In the genomic region with DNA sequence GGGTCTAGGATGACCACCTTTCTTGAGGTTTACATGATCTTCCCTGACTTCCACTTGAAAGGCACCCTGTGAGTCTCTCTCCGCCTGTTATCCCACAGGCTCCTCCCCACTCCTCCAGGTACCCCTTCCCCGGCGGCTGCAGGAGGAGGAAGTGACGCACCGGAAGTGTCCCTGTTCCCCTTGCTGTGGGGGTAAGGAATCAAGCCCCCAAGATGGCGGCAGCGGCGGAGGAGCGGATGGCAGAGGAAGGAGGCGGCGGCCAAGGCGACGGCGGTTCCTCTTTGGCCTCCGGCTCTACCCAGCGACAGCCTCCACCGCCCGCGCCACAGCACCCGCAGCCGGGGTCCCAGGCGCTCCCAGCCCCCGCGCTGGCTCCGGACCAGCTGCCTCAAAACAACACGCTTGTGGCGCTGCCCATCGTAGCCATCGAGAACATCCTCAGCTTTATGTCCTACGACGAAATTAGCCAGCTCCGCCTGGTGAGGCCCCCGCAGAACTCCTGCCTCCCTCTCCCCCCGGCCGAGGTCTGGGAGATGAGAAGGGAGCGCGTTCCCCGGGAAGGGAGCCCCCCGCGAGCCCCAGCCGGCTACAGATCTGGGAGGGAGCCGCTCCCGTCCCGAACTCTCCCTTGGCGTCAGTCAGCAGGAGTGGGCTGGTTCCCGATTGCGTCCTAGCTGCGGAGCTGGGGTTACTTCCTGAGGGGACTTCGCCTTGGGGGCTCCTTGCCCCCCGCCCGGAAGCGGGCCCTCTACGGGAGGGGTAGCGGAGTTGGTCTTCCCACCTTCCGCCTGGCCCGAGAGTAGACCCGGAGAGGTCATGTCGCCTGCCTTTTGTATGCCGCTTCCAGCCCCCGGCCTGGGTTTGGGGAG, we compare ENCODE assay signal across 8 cellular contexts. TPM values are rescaled to one million over a fixed set of nuclear protein-coding genes. Genes with fewer than 3 reads are reported as not detected.
DNase-seq lines count a peak whose midpoint lies in the region; ATAC-seq and TF ChIP-seq lines count a peak whose summit lies in the region.

A gene with protein sequence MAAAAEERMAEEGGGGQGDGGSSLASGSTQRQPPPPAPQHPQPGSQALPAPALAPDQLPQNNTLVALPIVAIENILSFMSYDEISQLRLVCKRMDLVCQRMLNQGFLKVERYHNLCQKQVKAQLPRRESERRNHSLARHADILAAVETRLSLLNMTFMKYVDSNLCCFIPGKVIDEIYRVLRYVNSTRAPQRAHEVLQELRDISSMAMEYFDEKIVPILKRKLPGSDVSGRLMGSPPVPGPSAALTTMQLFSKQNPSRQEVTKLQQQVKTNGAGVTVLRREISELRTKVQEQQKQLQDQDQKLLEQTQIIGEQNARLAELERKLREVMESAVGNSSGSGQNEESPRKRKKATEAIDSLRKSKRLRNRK (plus strand): TSS at position 194 of the 869 bp plus-strand sequence. CDS start 19 bp downstream, at position 213.

- peak within 1 kb of the TSS; percentile 86 to 95 for H3K27ac Mint-ChIP-seq in natural killer cell treated with Interleukin-12 subunit alpha and Interleukin-12 subunit beta and Interleukin-15 and Interleukin-18, amount 100 ng/mL, for 72 hours

- no peaks in the 10 kb centered on the region for H3K27me3 ChIP-seq in H7 (ENCODE audit: control insufficient read depth, insufficient read depth, low read length)

- H3K36me3 ChIP-seq in H7 (replicated peaks; ENCODE audit: control insufficient read depth, insufficient read depth, low read length): no peaks in the 10 kb centered on the region

- peaks cover 5 to 23% of the 10 kb centered on the region in 2 donors for H3K27me3 Mint-ChIP-seq in natural killer cell treated with Interleukin-12 subunit alpha and Interleukin-12 subunit beta and Interleukin-15 and Interleukin-18, amount 100 ng/mL, for 72 hours

- H3K4me1 Mint-ChIP-seq in natural killer cell treated with Interleukin-12 subunit alpha and Interleukin-12 subunit beta and Interleukin-15 and Interleukin-18, amount 100 ng/mL, for 72 hours (ENCODE audit: low read depth in 2 of 2): peaks cover 19% of the 10 kb centered on the region in 2 donors

- peak; percentile 96 for DNase-seq in ELF-1 (ENCODE audit: low read depth, low spot score)
- DNase-seq in H7: peak; percentile 94
- peak; percentile 95 for DNase-seq in M059J (ENCODE audit: low read depth)
- DNase-seq in SHP77 (lab: John Stamatoyannopoulos, UW): peak; percentile 85 to 93
- DNase-seq in activated effector memory CD4-positive, alpha-beta T cell treated with Interleukin-2 at 50 U/mL for 16 hours: peak; percentile 87
- peak; percentile 96 for DNase-seq in fibroblast of pulmonary artery (ENCODE audit: low read depth)
- peak; percentile 96 for DNase-seq in natural killer cell treated with Interleukin-12 subunit alpha and Interleukin-12 subunit beta and Interleukin-15 and Interleukin-18, amount 100 ng/mL, for 72 hours (ENCODE audit: low spot score)
- DNase-seq in stimulated activated naive CD8-positive, alpha-beta T cell treated with anti-CD3 and anti-CD28 coated beads, Interleukin-15, Interleukin-2, amounts not matched to agents 100 U/mL and 50 U/mL, for 24 hours: peak; percentile 97

- H3K4me3 ChIP-seq in H7 (ENCODE audit: insufficient read depth, low read depth, low read length): peak within 1 kb of the TSS; percentile 99
- peak within 1 kb of the TSS; percentile 87 for H3K4me3 ChIP-seq in fibroblast of pulmonary artery (replicated peaks; ENCODE audit: low read depth, low read length)

- no peak for TF ChIP-seq CTCF in fibroblast of pulmonary artery (IDR thresholded peaks at IDR 0.05; ENCODE audit: low read length, missing control alignments)

- peak within 1 kb of the TSS; percentile 97 for H3K4me3 Mint-ChIP-seq in natural killer cell treated with Interleukin-12 subunit alpha and Interleukin-12 subunit beta and Interleukin-15 and Interleukin-18, amount 100 ng/mL, for 72 hours

- no peaks in the 10 kb centered on the region for H3K36me3 Mint-ChIP-seq in natural killer cell treated with Interleukin-12 subunit alpha and Interleukin-12 subunit beta and Interleukin-15 and Interleukin-18, amount 100 ng/mL, for 72 hours

- no peaks in the 10 kb centered on the region for H3K9me3 Mint-ChIP-seq in natural killer cell treated with Interleukin-12 subunit alpha and Interleukin-12 subunit beta and Interleukin-15 and Interleukin-18, amount 100 ng/mL, for 72 hours

- peak; percentile 98 to 100 for ATAC-seq in natural killer cell treated with Interleukin-12 subunit alpha and Interleukin-12 subunit beta and Interleukin-15 and Interleukin-18, amount 100 ng/mL, for 72 hours
- ATAC-seq in stimulated activated naive CD8-positive, alpha-beta T cell treated with anti-CD3 and anti-CD28 coated beads, Interleukin-15, Interleukin-2, amounts not matched to agents 100 U/mL and 50 U/mL, for 24 hours: peak; percentile 99

RNA-seq across cellular contexts. Expression of the gene that starts here (rescaled TPM):
- total RNA-seq in H7 (2014; rRNA removed; shearing (Covaris generic)): 41.3 and 52.9 TPM in 2 replicates
- 32.5 and 35.9 TPM in 2 replicates for total RNA-seq in M059J (2014; rRNA removed; shearing (Covaris generic))
- total RNA-seq in natural killer cell treated with Interleukin-12 subunit alpha and Interleukin-12 subunit beta and Interleukin-15 and Interleukin-18, amount 100 ng/mL, for 72 hours: 10 to 100 TPM; 28.1 to 32.4 TPM

Comparison
In these comparisons a context has a peak if more than half of its experiments do, and no peak if none do; other contexts are left out.
1. Peak in every context shown above with its lines: DNase-seq, ATAC-seq and H3K4me3 ChIP-seq.